1 cellular context compared by ENCODE assay signal in genomic region chr12:31482816-31483215, GRCh38.
TF ChIP-seq lines count a peak whose summit lies in the region.

No MANE protein-coding gene starts in this region.

TF ChIP-seq in endothelial cell of umbilical vein, 7 proteins besides CTCF, POLR2A, EP300 and RAD21 (continued from another document):
- no peak for TF ChIP-seq JUN (IDR thresholded peaks at IDR 0.05; ENCODE audit: borderline replicate concordance, insufficient read depth, insufficient read length, low read depth)
- TF ChIP-seq POLR2AphosphoS5 (IDR thresholded peaks at IDR 0.05; ENCODE audit: insufficient read depth, low read depth, low read length) = no peak
